14 cellular contexts compared by ENCODE assay signal in the genomic region with DNA sequence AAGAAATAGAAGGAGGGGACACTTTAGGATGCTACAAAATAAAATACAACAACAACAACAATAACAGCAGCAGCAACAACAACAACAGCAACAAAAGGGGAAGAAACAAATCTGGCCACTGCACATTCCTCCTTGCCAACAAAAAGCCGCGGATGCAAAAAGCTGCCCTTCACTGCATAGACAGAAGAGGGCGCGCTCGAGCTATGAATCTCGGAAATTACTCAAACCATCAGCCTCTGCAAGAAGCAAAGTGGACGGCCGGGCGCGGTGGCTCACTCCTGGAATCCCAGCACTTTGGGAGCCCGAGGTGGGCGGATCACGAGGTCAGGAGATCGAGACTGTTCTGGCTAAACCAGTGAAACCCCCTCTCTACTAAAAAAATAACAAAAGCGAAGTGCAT. TPM values are rescaled to one million over a fixed set of nuclear protein-coding genes. Genes with fewer than 3 reads are reported as not detected.
DNase-seq lines count a peak whose midpoint lies in the region; ATAC-seq, FAIRE-seq and TF ChIP-seq lines count a peak whose summit lies in the region.
"Not testable (repeated sequence)": the region's sequence is repeated elsewhere in the genome, so short reads cannot be mapped to it uniquely, and the experiment has no call there.
"Had no signal": no experiment of that assay in that cellular context is flagged by ENCODE, and none has a peak within 500 bp of the region (broad histone marks: within the 10 kb centered on the region; RNA-seq: fewer than 3 reads in every experiment).

No MANE protein-coding gene starts in this region.

- not testable (repeated sequence) for DNase-seq in GM20000 (ENCODE audit: low spot score); ascending aorta (ENCODE audit: low spot score in 2 of 2); endothelial cell (ENCODE audit: low spot score); HepG2 (ENCODE audit: low spot score)
- DNase-seq in T-helper 2 cell treated with Interferon-gamma antibody and Interleukin-4, amounts not matched to agents 5 μg/mL and 100 μg/mL, for 36 hours (ENCODE audit: low spot score), result peak; percentile 96
- DNase-seq in stimulated activated naive B cell treated with anti-CD40 and anti-IgM and Interleukin-4, amounts not matched to agents 10 μg/mL and 1 μg/mL and 100 μg/mL, for 72 hours, result peak; percentile 98

- intact Hi-C loops in ascending aorta (cut with DNase I); HepG2 (cut with micrococcal nuclease; ENCODE audit: unreplicated experiment): not testable (repeated sequence)

- H3K36me3 Mint-ChIP-seq in T-helper 2 cell treated with Interferon-gamma antibody and Interleukin-4, amounts not matched to agents 5 μg/mL and 100 μg/mL, for 36 hours (ENCODE audit: low read depth); endothelial cell (ENCODE audit: low read depth, unreplicated experiment); stimulated activated naive B cell treated with anti-CD40 and anti-IgM and Interleukin-4, amounts not matched to agents 10 μg/mL and 1 μg/mL and 100 μg/mL, for 72 hours: not testable (repeated sequence)

- H3K27ac ChIP-seq in ascending aorta; HepG2 (ENCODE audit: extremely low read length, insufficient read depth, low read length); neural cell (ENCODE audit: low read length): not testable (repeated sequence)

- not testable (repeated sequence) for H3K9ac ChIP-seq in HepG2 (ENCODE audit: insufficient read depth, low read depth, low read length); neural cell (ENCODE audit: low read length)

- TF ChIP-seq CTCF in GM20000 (IDR thresholded peaks at IDR 0.05; ENCODE audit: extremely low read depth, missing control alignments) (peak; percentile 64), ascending aorta (IDR thresholded peaks at IDR 0.05) (peak in 2 of 3 experiments; percentile 53 to 69), endothelial cell (IDR thresholded peaks at IDR 0.05; ENCODE audit: unreplicated experiment) (peak; percentile 67), neural cell (IDR thresholded peaks at IDR 0.05; ENCODE audit: poor library complexity, severe bottlenecking) (peak; percentile 29)
- TF ChIP-seq CTCF in HepG2 (CRISPR knock-in tag; IDR thresholded peaks at IDR 0.05), result not testable (repeated sequence)

- H3K27me3 Mint-ChIP-seq in T-helper 2 cell treated with Interferon-gamma antibody and Interleukin-4, amounts not matched to agents 5 μg/mL and 100 μg/mL, for 36 hours (ENCODE audit: low read depth); endothelial cell (ENCODE audit: unreplicated experiment); stimulated activated naive B cell treated with anti-CD40 and anti-IgM and Interleukin-4, amounts not matched to agents 10 μg/mL and 1 μg/mL and 100 μg/mL, for 72 hours: not testable (repeated sequence)

- not testable (repeated sequence) for TF ChIP-seq RAD21 in HepG2 (CRISPR knock-in tag; IDR thresholded peaks at IDR 0.05); neural cell (conservative IDR thresholded peaks at IDR 0.05)

- POLR2A ChIA-PET in HepG2 (lab: Yijun Ruan, JAX), result not testable (repeated sequence)

- H4K20me1 ChIP-seq in HepG2 (ENCODE audit: insufficient read depth, low read length); neural cell (ENCODE audit: insufficient read depth): not testable (repeated sequence)

- H3K9me3 ChIP-seq in ascending aorta; HepG2 (ENCODE audit: low read length); neural cell (ENCODE audit: low read length): not testable (repeated sequence)

- not testable (repeated sequence) for TF ChIP-seq EP300 in HepG2 (IDR thresholded peaks at IDR 0.05; ENCODE audit: low read depth in 2 of 2, low read length in 2 of 2); HepG2 (CRISPR knock-in tag; IDR thresholded peaks at IDR 0.05; ENCODE audit: borderline replicate concordance); neural cell (conservative IDR thresholded peaks at IDR 0.05; ENCODE audit: poor library complexity, severe bottlenecking)

- H3K27me3 ChIP-seq in ascending aorta; HepG2 (ENCODE audit: control insufficient read depth in 1 of 2, insufficient read depth in 2 of 2, low read length in 2 of 2); neural cell (ENCODE audit: insufficient read depth, low read depth, low read length): not testable (repeated sequence)

- H3K79me2 ChIP-seq in HepG2 (ENCODE audit: insufficient read depth, low read length); neural cell (replicated peaks; ENCODE audit: insufficient read depth, low read length): not testable (repeated sequence)

- not testable (repeated sequence) for H3F3A ChIP-seq in neural cell (ENCODE audit: insufficient read depth, low read length, poor library complexity, severe bottlenecking)

- in situ Hi-C loops in HepG2 (cut with HindIII; ENCODE audit: extremely low pct_ligation_motif_present, low pct_unique_long_range_greater_than_20kb), result not testable (repeated sequence)

- not testable (repeated sequence) for H3K4me3 ChIP-seq in ascending aorta; HepG2 (replicated peaks in 1 of 3; ENCODE audit: insufficient read depth in 1 of 3, low read depth in 2 of 3, low read length in 3 of 3); neural cell (ENCODE audit: low read length)

- under 1% methylated on average over 13 of the region's 15 CpGs for WGBS in HepG2 (ENCODE audit: low lambda C conversion rate)

- not testable (repeated sequence) for H3K4me1 ChIP-seq in ascending aorta; HepG2 (ENCODE audit: insufficient read depth, low read length)

- not testable (repeated sequence) for H3K27ac Mint-ChIP-seq in T-helper 2 cell treated with Interferon-gamma antibody and Interleukin-4, amounts not matched to agents 5 μg/mL and 100 μg/mL, for 36 hours; endothelial cell (ENCODE audit: unreplicated experiment); stimulated activated naive B cell treated with anti-CD40 and anti-IgM and Interleukin-4, amounts not matched to agents 10 μg/mL and 1 μg/mL and 100 μg/mL, for 72 hours

- H3K9me2 ChIP-seq in neural cell (ENCODE audit: insufficient read depth, low read length), result not testable (repeated sequence)

- not testable (repeated sequence) for TF ChIP-seq POLR2A in HepG2 (IDR thresholded peaks at IDR 0.05; ENCODE audit: insufficient read depth in 1 of 2, low read depth in 2 of 2, low read length in 2 of 2)

- not testable (repeated sequence) for H3K36me3 ChIP-seq in ascending aorta; HepG2 (replicated peaks in 1 of 2; ENCODE audit: control insufficient read depth in 1 of 2, insufficient read depth in 2 of 2, low read length in 2 of 2); neural cell (ENCODE audit: insufficient read depth, low read length)

- ATAC-seq in HepG2; stimulated activated naive B cell treated with anti-CD40 and anti-IgM and Interleukin-4, amounts not matched to agents 10 μg/mL and 1 μg/mL and 100 μg/mL, for 72 hours (replicated peaks): not testable (repeated sequence)

- FAIRE-seq in A204.1 (lab: Jason Lieb, UNC), result peak; percentile 64
- FAIRE-seq in HepG2 (lab: Jason Lieb, UNC), result not testable (repeated sequence)

- BruUV-seq in HepG2 (replicated peaks; lab: Mats Ljungman, UMichigan), result not testable (repeated sequence)

- not testable (repeated sequence) for H2AFZ ChIP-seq in HepG2 (ENCODE audit: low read length); neural cell (ENCODE audit: low read depth, low read length)

- not testable (repeated sequence) for H3K4me3 Mint-ChIP-seq in T-helper 2 cell treated with Interferon-gamma antibody and Interleukin-4, amounts not matched to agents 5 μg/mL and 100 μg/mL, for 36 hours; endothelial cell (ENCODE audit: unreplicated experiment); stimulated activated naive B cell treated with anti-CD40 and anti-IgM and Interleukin-4, amounts not matched to agents 10 μg/mL and 1 μg/mL and 100 μg/mL, for 72 hours

- CTCF ChIA-PET in HepG2 (lab: Yijun Ruan, JAX; ENCODE audit: low intra/inter-chr PET ratio, low total read pairs), result not testable (repeated sequence)

- H3K9me3 Mint-ChIP-seq in T-helper 2 cell treated with Interferon-gamma antibody and Interleukin-4, amounts not matched to agents 5 μg/mL and 100 μg/mL, for 36 hours; endothelial cell (ENCODE audit: unreplicated experiment); stimulated activated naive B cell treated with anti-CD40 and anti-IgM and Interleukin-4, amounts not matched to agents 10 μg/mL and 1 μg/mL and 100 μg/mL, for 72 hours: not testable (repeated sequence)

- not testable (repeated sequence) for H3K4me1 Mint-ChIP-seq in T-helper 2 cell treated with Interferon-gamma antibody and Interleukin-4, amounts not matched to agents 5 μg/mL and 100 μg/mL, for 36 hours (ENCODE audit: low read depth); endothelial cell (ENCODE audit: unreplicated experiment); stimulated activated naive B cell treated with anti-CD40 and anti-IgM and Interleukin-4, amounts not matched to agents 10 μg/mL and 1 μg/mL and 100 μg/mL, for 72 hours

- H3K4me2 ChIP-seq in HepG2 (ENCODE audit: low read depth, low read length); neural cell (ENCODE audit: low read length): not testable (repeated sequence)

RNA-seq across cellular contexts. Expression of a gene that starts 34.0 kb away (rescaled TPM):
- total RNA-seq in ascending aorta (2.1 TPM), endothelial cell (ENCODE audit: unreplicated experiment) (not detected), HepG2 (2016; rRNA removed; fragmentation: Illumina TruSeq; extraction: Trizol) (193 and 253 TPM in 2 replicates)
- 21.6 and 21.7 TPM in 2 replicates for total RNA-seq in HepG2 (2016; cell fraction: cytosol; rRNA removed; fragmentation: Illumina TruSeq; extraction: Trizol; ENCODE audit: low read depth)
- 195 and 269 TPM in 2 replicates for total RNA-seq in HepG2 (2016; cell fraction: insoluble cytoplasmic fraction; rRNA removed; fragmentation: Illumina TruSeq; extraction: Trizol)
- total RNA-seq in HepG2 (2016; cell fraction: membrane; rRNA removed; fragmentation: Illumina TruSeq; extraction: Trizol), result 48.2 and 49.6 TPM in 2 replicates
- 55.5 and 64.8 TPM in 2 replicates for total RNA-seq in HepG2 (2016; cell fraction: nucleus; rRNA removed; fragmentation: Illumina TruSeq; extraction: Trizol)
- polyA plus RNA-seq in HepG2 (2011; rRNA removed) (137 TPM in 2 replicates), neural cell (not detected in 2 replicates)
- 83.4 and 154 TPM in 2 replicates for polyA plus RNA-seq in HepG2 (2011; cell fraction: cytosol; rRNA removed)
- 9.5 and 20.0 TPM in 2 replicates for polyA plus RNA-seq in HepG2 (2011; cell fraction: nucleus; rRNA removed)
- 181 and 272 TPM in 2 replicates for polyA plus RNA-seq in HepG2 (2012)
- polyA plus RNA-seq in HepG2 (2016; cell fraction: cytosol; fragmentation: Illumina TruSeq; extraction: Trizol; ENCODE audit: low read depth), result 18.6 and 19.7 TPM in 2 replicates
- polyA plus RNA-seq in HepG2 (2016; cell fraction: insoluble cytoplasmic fraction; fragmentation: Illumina TruSeq; extraction: Trizol; ENCODE audit: low read depth), result 251 and 282 TPM in 2 replicates
- polyA plus RNA-seq in HepG2 (2016; cell fraction: membrane; fragmentation: Illumina TruSeq; extraction: Trizol; ENCODE audit: low read depth), result 36.2 and 37.2 TPM in 2 replicates
- polyA plus RNA-seq in HepG2 (2016; cell fraction: nucleus; fragmentation: Illumina TruSeq; extraction: Trizol; ENCODE audit: insufficient read depth, low read depth), result 76.3 and 82.2 TPM in 2 replicates
- 41.9 TPM in 1 of 2 replicates, not detected in the other for polyA minus RNA-seq in HepG2 (2011; rRNA and poly(A)+ RNA removed; ENCODE audit: low replicate concordance)
- polyA minus RNA-seq in HepG2 (2011; cell fraction: cytosol; rRNA and poly(A)+ RNA removed), result 45.3 and 61.8 TPM in 2 replicates
- polyA minus RNA-seq in HepG2 (2011; cell fraction: nucleus; rRNA and poly(A)+ RNA removed), result 34.4 and 58.8 TPM in 2 replicates
- polyA minus RNA-seq in neural cell, result not detected in 2 replicates
- total RNA-seq: A172; activated CD4-positive, alpha-beta T cell treated with anti-CD3 and anti-CD28 coated beads, Interleukin-2, amount 10 ng/mL, durations not matched to agents 7 days and 5 days; activated T-helper 17 cell treated with anti-CD3 and anti-CD28 coated beads, Interleukin-2, amount 50 U/mL, for 72 hours; HT-29; SJSA1; T-helper 1 cell treated with Interleukin-12 subunit alpha and Interleukin-12 subunit beta and Interleukin-4 antibody, amounts not matched to agents 30 ng/mL and 1 ng/mL, for 36 hours had no signal
